Comparison of ENCODE assay signal across 9 cellular contexts in genomic region chr6:52839124-52840055, GRCh38. TPM values are rescaled to one million over a fixed set of nuclear protein-coding genes. Genes with fewer than 3 reads are reported as not detected.
A peak's percentile ranks its signal among the peaks of the same experiment; 100 is the strongest.
DNase-seq lines count a peak whose midpoint lies in the region; FAIRE-seq and TF ChIP-seq lines count a peak whose summit lies in the region.
"Had no signal": no experiment of that assay in that cellular context is flagged by ENCODE, and none has a peak within 500 bp of the region (broad histone marks: within the 10 kb centered on the region; RNA-seq: fewer than 3 reads in every experiment).

No MANE protein-coding gene starts in this region.

- H3K9me3 Mint-ChIP-seq in activated T-helper 2 cell treated with anti-CD3 and anti-CD28 coated beads, Interferon-gamma antibody, Interleukin-2, Interleukin-4, amounts not matched to agents 10 μg/mL and 5 μg/mL and 100 μg/mL, durations not matched to agents 14 hours and 24 hours and 36 hours: no peaks in the 10 kb centered on the region
- H3K9me3 Mint-ChIP-seq: IgD-negative memory B cell had no signal

- no peak overlapping the region for H3K4me3 Mint-ChIP-seq in activated T-helper 2 cell treated with anti-CD3 and anti-CD28 coated beads, Interferon-gamma antibody, Interleukin-2, Interleukin-4, amounts not matched to agents 10 μg/mL and 5 μg/mL and 100 μg/mL, durations not matched to agents 14 hours and 24 hours and 36 hours (ENCODE audit: low read depth)
- H3K4me3 Mint-ChIP-seq: IgD-negative memory B cell had no signal

- DNase-seq in CD1c-positive myeloid dendritic cell (ENCODE audit: extremely low spot score): peak; percentile 55
- peak; percentile 44 for DNase-seq in GM19239 (ENCODE audit: insufficient read length, low spot score)
- DNase-seq in HPDE6-E6E7 (ENCODE audit: extremely low spot score): peak; percentile 65
- peak; percentile 55 for DNase-seq in RWPE1 (ENCODE audit: low spot score)
- peak; percentile 22 for DNase-seq in activated T-helper 2 cell treated with anti-CD3 and anti-CD28 coated beads, Interferon-gamma antibody, Interleukin-2, Interleukin-4, amounts not matched to agents 10 μg/mL and 5 μg/mL and 100 μg/mL, durations not matched to agents 14 hours and 24 hours and 36 hours (ENCODE audit: low spot score)
- DNase-seq in glomerular endothelial cell (ENCODE audit: extremely low read depth, low read depth, low spot score): peak; percentile 23
- peak; percentile 66 for DNase-seq in renal cortical epithelial cell (ENCODE audit: low read depth)
- no peak for DNase-seq in middle frontal gyrus (ENCODE audit: extremely low spot score, low spot score)

- no peak overlapping the region for H3K27ac ChIP-seq in RWPE1

- POLR2A ChIA-PET in RWPE1 (lab: Yijun Ruan, JAX; ENCODE audit: low non-redundant PET): no interaction called here

- peaks cover 40% of the 10 kb centered on the region for H3K27me3 Mint-ChIP-seq in activated T-helper 2 cell treated with anti-CD3 and anti-CD28 coated beads, Interferon-gamma antibody, Interleukin-2, Interleukin-4, amounts not matched to agents 10 μg/mL and 5 μg/mL and 100 μg/mL, durations not matched to agents 14 hours and 24 hours and 36 hours (ENCODE audit: low read depth)

- intact Hi-C loops in activated T-helper 2 cell treated with anti-CD3 and anti-CD28 coated beads, Interferon-gamma antibody, Interleukin-2, Interleukin-4, amounts not matched to agents 10 μg/mL and 5 μg/mL and 100 μg/mL, durations not matched to agents 14 hours and 24 hours and 36 hours (cut with micrococcal nuclease): loop anchor here (1.0 kb wide), 1 partner anchor 156 kb away; the partner anchor contains the start of gene GSTA4

- peak; percentile 69 for TF ChIP-seq CTCF in RWPE1 (conservative IDR thresholded peaks at IDR 0.05; ENCODE audit: low read depth)

- no peaks in the 10 kb centered on the region for H3K36me3 Mint-ChIP-seq in activated T-helper 2 cell treated with anti-CD3 and anti-CD28 coated beads, Interferon-gamma antibody, Interleukin-2, Interleukin-4, amounts not matched to agents 10 μg/mL and 5 μg/mL and 100 μg/mL, durations not matched to agents 14 hours and 24 hours and 36 hours (ENCODE audit: low read depth)

- FAIRE-seq in GM19239 (lab: Jason Lieb, UNC): peak; percentile 89

- CTCF ChIA-PET in RWPE1 (lab: Yijun Ruan, JAX): interaction anchor here (0.6 kb wide), 1 partner anchor 129 kb away, joined by 3 read pairs; no protein-coding TSS in a partner anchor

- H3K27ac Mint-ChIP-seq in activated T-helper 2 cell treated with anti-CD3 and anti-CD28 coated beads, Interferon-gamma antibody, Interleukin-2, Interleukin-4, amounts not matched to agents 10 μg/mL and 5 μg/mL and 100 μg/mL, durations not matched to agents 14 hours and 24 hours and 36 hours: no peak overlapping the region
- H3K27ac Mint-ChIP-seq: IgD-negative memory B cell had no signal

- no peaks in the 10 kb centered on the region for H3K4me1 Mint-ChIP-seq in activated T-helper 2 cell treated with anti-CD3 and anti-CD28 coated beads, Interferon-gamma antibody, Interleukin-2, Interleukin-4, amounts not matched to agents 10 μg/mL and 5 μg/mL and 100 μg/mL, durations not matched to agents 14 hours and 24 hours and 36 hours (ENCODE audit: low read depth)
- H3K4me1 Mint-ChIP-seq: IgD-negative memory B cell had no signal

RNA-seq across cellular contexts. Expression of gene GSTA5, which starts 1.2 kb away (rescaled TPM):
- not detected in 2 replicates for total RNA-seq in activated T-helper 2 cell treated with anti-CD3 and anti-CD28 coated beads, Interferon-gamma antibody, Interleukin-2, Interleukin-4, amounts not matched to agents 10 μg/mL and 5 μg/mL and 100 μg/mL, durations not matched to agents 14 hours and 24 hours and 36 hours
- total RNA-seq in glomerular endothelial cell: not detected in 2 replicates
- not detected in 2 replicates for total RNA-seq in renal cortical epithelial cell

RNA-seq across cellular contexts. Expression of gene GSTA1, which starts 35.8 kb away (rescaled TPM):
- total RNA-seq in activated T-helper 2 cell treated with anti-CD3 and anti-CD28 coated beads, Interferon-gamma antibody, Interleukin-2, Interleukin-4, amounts not matched to agents 10 μg/mL and 5 μg/mL and 100 μg/mL, durations not matched to agents 14 hours and 24 hours and 36 hours: not detected in 2 replicates
- total RNA-seq in glomerular endothelial cell (not detected in 2 replicates), renal cortical epithelial cell (0.15 TPM in 1 of 2 replicates, not detected in the other)
